Comparison of ENCODE assay signal across 1 cellular context in genomic region chr5:95899040-95899439, GRCh38.
TF ChIP-seq lines count a peak whose summit lies in the region.

No MANE protein-coding gene starts in this region.

TF ChIP-seq in K562, 482 proteins besides CTCF, POLR2A, EP300 and RAD21 (continued from another document):
- TF ChIP-seq PBX2 (CRISPR knock-in tag; IDR thresholded peaks at IDR 0.05; ENCODE audit: low read depth) (no peak), PBX2 (tag; conservative IDR thresholded peaks at IDR 0.05; ENCODE audit: low read depth) (no peak), ZNF75A (CRISPR knock-in tag; IDR thresholded peaks at IDR 0.05) (no peak), HDAC2 (IDR thresholded peaks at IDR 0.05) (no peak), PHTF2 (CRISPR knock-in tag; IDR thresholded peaks at IDR 0.05) (no peak), NR2C2 (CRISPR knock-in tag; IDR thresholded peaks at IDR 0.05) (no peak), NR2C2 (tag; IDR thresholded peaks at IDR 0.05) (no peak)
- TF ChIP-seq, protein P1, sequence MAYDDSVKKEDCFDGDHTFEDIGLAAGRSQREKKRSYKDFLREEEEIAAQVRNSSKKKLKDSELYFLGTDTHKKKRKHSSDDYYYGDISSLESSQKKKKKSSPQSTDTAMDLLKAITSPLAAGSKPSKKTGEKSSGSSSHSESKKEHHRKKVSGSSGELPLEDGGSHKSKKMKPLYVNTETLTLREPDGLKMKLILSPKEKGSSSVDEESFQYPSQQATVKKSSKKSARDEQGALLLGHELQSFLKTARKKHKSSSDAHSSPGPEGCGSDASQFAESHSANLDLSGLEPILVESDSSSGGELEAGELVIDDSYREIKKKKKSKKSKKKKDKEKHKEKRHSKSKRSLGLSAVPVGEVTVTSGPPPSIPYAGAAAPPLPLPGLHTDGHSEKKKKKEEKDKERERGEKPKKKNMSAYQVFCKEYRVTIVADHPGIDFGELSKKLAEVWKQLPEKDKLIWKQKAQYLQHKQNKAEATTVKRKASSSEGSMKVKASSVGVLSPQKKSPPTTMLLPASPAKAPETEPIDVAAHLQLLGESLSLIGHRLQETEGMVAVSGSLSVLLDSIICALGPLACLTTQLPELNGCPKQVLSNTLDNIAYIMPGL (CRISPR knock-in tag; IDR thresholded peaks at IDR 0.05): no peak
